23 cellular contexts compared by ENCODE assay signal in genomic region chr20:21583486-21584168, GRCh38.
A peak's percentile ranks its signal among the peaks of the same experiment; 100 is the strongest.
DNase-seq lines count a peak whose midpoint lies in the region; ATAC-seq and TF ChIP-seq lines count a peak whose summit lies in the region.
"Had no signal": no experiment of that assay in that cellular context is flagged by ENCODE, and none has a peak within 500 bp of the region (broad histone marks: within the 10 kb centered on the region; RNA-seq: fewer than 3 reads in every experiment).

No MANE protein-coding gene starts in this region.

- no peak overlapping the region for H3K27ac ChIP-seq in smooth muscle cell (ENCODE audit: low read depth)
- H3K27ac ChIP-seq: C4-2B, parathyroid adenoma, testis, vagina had no signal

- H3K79me2 ChIP-seq in smooth muscle cell (ENCODE audit: low read depth), result no peaks in the 10 kb centered on the region
- H3K79me2 ChIP-seq: parathyroid adenoma had no signal

- H4K20me1 ChIP-seq in smooth muscle cell (ENCODE audit: low read depth), result no peaks in the 10 kb centered on the region

- no peak overlapping the region for H3K4me2 ChIP-seq in smooth muscle cell

- no peak overlapping the region for H3K9ac ChIP-seq in smooth muscle cell (ENCODE audit: low read depth)
- H3K9ac ChIP-seq: parathyroid adenoma had no signal

- intact Hi-C loops in mucosa of descending colon (cut with DNase I, micrococcal nuclease) (no loop called here), left colon (cut with DNase I, micrococcal nuclease) (no loop called here)

- WGBS in smooth muscle cell (ENCODE audit: low lambda C conversion rate), result 91% methylated on average over 10 of the region's 10 CpGs

- ATAC-seq in mucosa of descending colon, result no peak
- no peak for ATAC-seq in left colon
- ATAC-seq: right cardiac atrium had no signal

- no peaks in the 10 kb centered on the region for H3F3A ChIP-seq in smooth muscle cell (ENCODE audit: low read depth)

- peaks cover 8% of the 10 kb centered on the region for H3K27me3 ChIP-seq in smooth muscle cell (ENCODE audit: low read depth)
- H3K27me3 ChIP-seq: testis, vagina had no signal

- H3K9me3 ChIP-seq in mucosa of descending colon (no peaks in the 10 kb centered on the region), smooth muscle cell (replicated peaks; ENCODE audit: low read depth) (no peaks in the 10 kb centered on the region)
- H3K9me3 ChIP-seq: testis, vagina had no signal

- no peak overlapping the region for H2AFZ ChIP-seq in smooth muscle cell (ENCODE audit: low read depth)
- H2AFZ ChIP-seq: parathyroid adenoma had no signal

- H3K4me3 ChIP-seq in mucosa of descending colon (no peak overlapping the region), smooth muscle cell (no peak overlapping the region)
- H3K4me3 ChIP-seq: testis, vagina had no signal

- DNase-seq in DMS153 treated with DMSO at 0.1 percent for 48 hours (lab: John Stamatoyannopoulos, UW; ENCODE audit: unreplicated experiment) (peak; percentile 98), NCI-H128 (lab: John Stamatoyannopoulos, UW; ENCODE audit: unreplicated experiment) (peak; percentile 32), NCI-H2196 treated with DMSO at 0.1 percent for 48 hours (lab: John Stamatoyannopoulos, UW; ENCODE audit: unreplicated experiment) (peak; percentile 44), SHP77 treated with DMSO at 0.1 percent for 48 hours (lab: John Stamatoyannopoulos, UW) (peak; percentile 94), mucosa of descending colon (no peak), smooth muscle cell (lab: John Stamatoyannopoulos, UW; ENCODE audit: unreplicated experiment) (no peak), AML-193 (lab: John Stamatoyannopoulos, UW) (no peak), left colon (no peak)
- DNase-seq: activated CD4-positive, alpha-beta T cell treated with anti-CD3 and anti-CD28 coated beads, Interleukin-2, amount 50 U/mL, for 48 hours; central memory CD4-positive, alpha-beta T cell; islet precursor cell; midbrain; NCI-H1694; NCI-H82; right cardiac atrium; Right ventricle myocardium superior; stimulated activated naive CD4-positive, alpha-beta T cell treated with Interleukin-2 at 50 U/mL for 16 hours; SW 1271; T1000; testis had no signal

- TF ChIP-seq CTCF in mucosa of descending colon (IDR thresholded peaks at IDR 0.05), result no peak
- no peak for TF ChIP-seq CTCF in smooth muscle cell (IDR thresholded peaks at IDR 0.05; ENCODE audit: borderline replicate concordance, insufficient read depth, poor library complexity, severe bottlenecking)

- H3K4me1 ChIP-seq in mucosa of descending colon (ENCODE audit: low read depth) (no peaks in the 10 kb centered on the region), smooth muscle cell (ENCODE audit: low read depth) (no peaks in the 10 kb centered on the region)
- H3K4me1 ChIP-seq: parathyroid adenoma, testis, vagina had no signal

- no peaks in the 10 kb centered on the region for H3K36me3 ChIP-seq in mucosa of descending colon (ENCODE audit: low read depth)
- no peaks in the 10 kb centered on the region for H3K36me3 ChIP-seq in smooth muscle cell (ENCODE audit: low read depth)
- H3K36me3 ChIP-seq: vagina had no signal

Comparison
In these comparisons a context has a peak if more than half of its experiments do, and no peak if none do; other contexts are left out.
1. DNase-seq: peak in DMS153 treated with DMSO at 0.1 percent for 48 hours (single experiment), NCI-H128 (single experiment), NCI-H2196 treated with DMSO at 0.1 percent for 48 hours (single experiment) and SHP77 treated with DMSO at 0.1 percent for 48 hours (single experiment); none in mucosa of descending colon (0 of 3), smooth muscle cell (single experiment), AML-193 (0 of 2) and left colon (0 of 2).